2 cellular contexts compared by ENCODE assay signal in the genomic region with DNA sequence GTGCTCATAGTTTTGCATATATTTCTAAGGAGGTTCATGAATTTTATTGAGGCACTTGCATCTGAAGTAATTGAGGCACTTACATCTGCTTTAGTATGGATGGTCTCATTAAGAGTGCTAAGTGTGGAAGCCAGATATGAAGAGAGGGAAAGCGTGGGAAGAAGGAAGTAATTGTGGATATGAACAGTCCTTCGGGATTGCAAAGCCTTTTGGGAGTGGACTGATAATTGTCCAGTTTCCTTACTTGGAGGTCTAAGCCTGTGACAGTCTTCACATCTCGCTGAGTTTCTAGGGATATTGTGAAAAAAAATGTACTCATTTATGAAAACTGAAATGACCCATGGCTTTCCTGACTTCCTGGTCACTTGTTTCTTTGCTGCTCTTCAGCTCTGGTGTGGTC.
TF ChIP-seq lines count a peak whose summit lies in the region.

No MANE protein-coding gene starts in this region.

TF ChIP-seq in IMR-90, 13 proteins besides CTCF, POLR2A, EP300 and RAD21 (continued from another document):
- TF ChIP-seq MXI1 (IDR thresholded peaks at IDR 0.05; ENCODE audit: borderline replicate concordance, low read depth, low read length) (no peak), CEBPB (IDR thresholded peaks at IDR 0.05; ENCODE audit: low read depth, low read length) (no peak), MAZ (IDR thresholded peaks at IDR 0.05; ENCODE audit: borderline replicate concordance, low read depth, low read length) (no peak), MAFK (IDR thresholded peaks at IDR 0.05; ENCODE audit: low read depth, low read length) (no peak), BHLHE40 (IDR thresholded peaks at IDR 0.05; ENCODE audit: low read depth, low read length) (no peak), RFX5 (IDR thresholded peaks at IDR 0.05; ENCODE audit: low read depth, low read length) (no peak), SMC3 (IDR thresholded peaks at IDR 0.05; ENCODE audit: low read depth, low read length) (no peak), CHD1 (IDR thresholded peaks at IDR 0.05; ENCODE audit: low read depth, low read length) (no peak), RCOR1 (IDR thresholded peaks at IDR 0.05; ENCODE audit: insufficient replicate concordance, low read length) (no peak)
- TF ChIP-seq, protein P1, sequence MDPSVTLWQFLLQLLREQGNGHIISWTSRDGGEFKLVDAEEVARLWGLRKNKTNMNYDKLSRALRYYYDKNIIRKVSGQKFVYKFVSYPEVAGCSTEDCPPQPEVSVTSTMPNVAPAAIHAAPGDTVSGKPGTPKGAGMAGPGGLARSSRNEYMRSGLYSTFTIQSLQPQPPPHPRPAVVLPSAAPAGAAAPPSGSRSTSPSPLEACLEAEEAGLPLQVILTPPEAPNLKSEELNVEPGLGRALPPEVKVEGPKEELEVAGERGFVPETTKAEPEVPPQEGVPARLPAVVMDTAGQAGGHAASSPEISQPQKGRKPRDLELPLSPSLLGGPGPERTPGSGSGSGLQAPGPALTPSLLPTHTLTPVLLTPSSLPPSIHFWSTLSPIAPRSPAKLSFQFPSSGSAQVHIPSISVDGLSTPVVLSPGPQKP (IDR thresholded peaks at IDR 0.05; ENCODE audit: borderline replicate concordance, low read depth, low read length) = no peak
- TF ChIP-seq, protein P2, sequence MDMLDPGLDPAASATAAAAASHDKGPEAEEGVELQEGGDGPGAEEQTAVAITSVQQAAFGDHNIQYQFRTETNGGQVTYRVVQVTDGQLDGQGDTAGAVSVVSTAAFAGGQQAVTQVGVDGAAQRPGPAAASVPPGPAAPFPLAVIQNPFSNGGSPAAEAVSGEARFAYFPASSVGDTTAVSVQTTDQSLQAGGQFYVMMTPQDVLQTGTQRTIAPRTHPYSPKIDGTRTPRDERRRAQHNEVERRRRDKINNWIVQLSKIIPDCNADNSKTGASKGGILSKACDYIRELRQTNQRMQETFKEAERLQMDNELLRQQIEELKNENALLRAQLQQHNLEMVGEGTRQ (IDR thresholded peaks at IDR 0.05; ENCODE audit: low read depth, low read length) = no peak

TF ChIP-seq in endothelial cell of umbilical vein, 7 proteins besides CTCF, POLR2A, EP300 and RAD21:
- TF ChIP-seq, protein P3, sequence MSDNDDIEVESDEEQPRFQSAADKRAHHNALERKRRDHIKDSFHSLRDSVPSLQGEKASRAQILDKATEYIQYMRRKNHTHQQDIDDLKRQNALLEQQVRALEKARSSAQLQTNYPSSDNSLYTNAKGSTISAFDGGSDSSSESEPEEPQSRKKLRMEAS (IDR thresholded peaks at IDR 0.05; ENCODE audit: insufficient read depth, insufficient read length) = no peak
- no peak for TF ChIP-seq POLR2AphosphoS5 (IDR thresholded peaks at IDR 0.05; ENCODE audit: insufficient read depth, low read depth, low read length)
- TF ChIP-seq EZH2 (IDR thresholded peaks at IDR 0.05; ENCODE audit: borderline replicate concordance, low read depth, low read length, severe bottlenecking) = no peak
- TF ChIP-seq GATA2 (IDR thresholded peaks at IDR 0.05; ENCODE audit: insufficient read depth, insufficient read length, low read depth, low read length) = no peak
- no peak for TF ChIP-seq FOS (IDR thresholded peaks at IDR 0.05; ENCODE audit: borderline replicate concordance, insufficient read depth, low read length)
- TF ChIP-seq MYC (IDR thresholded peaks at IDR 0.05; ENCODE audit: low read depth, low read length) = no peak
- no peak for TF ChIP-seq JUN (IDR thresholded peaks at IDR 0.05; ENCODE audit: borderline replicate concordance, insufficient read depth, insufficient read length, low read depth)
